8 cellular contexts compared by ENCODE assay signal in genomic region chr4:180059216-180059881, GRCh38.
DNase-seq lines count a peak whose midpoint lies in the region; ATAC-seq, FAIRE-seq and TF ChIP-seq lines count a peak whose summit lies in the region.

No MANE protein-coding gene starts in this region.

- H3K27me3 Mint-ChIP-seq in chondrocyte (ENCODE audit: low read depth) = peaks cover 47% of the 10 kb centered on the region
- H3K27me3 Mint-ChIP-seq in mesothelial cell of epicardium (ENCODE audit: low read depth) = peaks cover 45% of the 10 kb centered on the region
- peaks cover 24% of the 10 kb centered on the region for H3K27me3 Mint-ChIP-seq in activated T-helper 17 cell treated with anti-CD3 and anti-CD28 coated beads, Interleukin-2, amount 50 U/mL, for 72 hours

- TF ChIP-seq CTCF in AG04449 (IDR thresholded peaks at IDR 0.05; ENCODE audit: insufficient read depth, low read length, missing control alignments) (no peak), NB4 (IDR thresholded peaks at IDR 0.05; ENCODE audit: low read depth, low read length) (no peak), chondrocyte (IDR thresholded peaks at IDR 0.05) (no peak), mesothelial cell of epicardium (IDR thresholded peaks at IDR 0.05; ENCODE audit: unreplicated experiment) (no peak)

- H3K4me3 Mint-ChIP-seq in chondrocyte (ENCODE audit: unreplicated experiment) = peak overlapping the region; percentile 80
- H3K4me3 Mint-ChIP-seq in mesothelial cell of epicardium = peak overlapping the region; percentile 96
- H3K4me3 Mint-ChIP-seq in activated T-helper 17 cell treated with anti-CD3 and anti-CD28 coated beads, Interleukin-2, amount 50 U/mL, for 72 hours = no peak overlapping the region

- FAIRE-seq in urothelium cell line (lab: Jason Lieb, UNC) = no peak

- DNase-seq in AG04449 (ENCODE audit: low read depth, low spot score) (no peak), NB4 (ENCODE audit: low read depth) (peak; percentile 43), chondrocyte (ENCODE audit: low spot score) (no peak), mesothelial cell of epicardium (ENCODE audit: low spot score in 2 of 2, unreplicated experiment in 2 of 2) (peak; percentile 22 to 42), urothelium cell line (ENCODE audit: low spot score) (peak; percentile 21)

- CTCF ChIA-PET in AG04449 (lab: Yijun Ruan, JAX) = no interaction called here

- POLR2A ChIA-PET in AG04449 (lab: Yijun Ruan, JAX) = no interaction called here

- no peak for TF ChIP-seq POLR2A in NB4 (IDR thresholded peaks at IDR 0.05; ENCODE audit: extremely low read depth, insufficient read length)

- ATAC-seq in GM18907 (IDR thresholded peaks at IDR 0.05; ENCODE audit: unreplicated experiment) (peak; percentile 25), HG02885 (IDR thresholded peaks at IDR 0.05; ENCODE audit: poor library complexity, unreplicated experiment) (no peak)
- ATAC-seq in activated T-helper 17 cell treated with anti-CD3 and anti-CD28 coated beads, Interleukin-2, amount 50 U/mL, for 72 hours (replicated peaks) = no peak

- H3K36me3 Mint-ChIP-seq in chondrocyte (ENCODE audit: low read depth) (no peaks in the 10 kb centered on the region), mesothelial cell of epicardium (no peaks in the 10 kb centered on the region)
- no peaks in the 10 kb centered on the region for H3K36me3 Mint-ChIP-seq in activated T-helper 17 cell treated with anti-CD3 and anti-CD28 coated beads, Interleukin-2, amount 50 U/mL, for 72 hours (ENCODE audit: low read depth)

- H3K9me3 Mint-ChIP-seq in chondrocyte (ENCODE audit: low read depth) = no peaks in the 10 kb centered on the region
- H3K9me3 Mint-ChIP-seq in mesothelial cell of epicardium = no peaks in the 10 kb centered on the region
- H3K9me3 Mint-ChIP-seq in activated T-helper 17 cell treated with anti-CD3 and anti-CD28 coated beads, Interleukin-2, amount 50 U/mL, for 72 hours = no peaks in the 10 kb centered on the region

- no peak overlapping the region for H3K27ac Mint-ChIP-seq in chondrocyte (ENCODE audit: unreplicated experiment)
- peak overlapping the region; percentile 91 for H3K27ac Mint-ChIP-seq in mesothelial cell of epicardium
- H3K27ac Mint-ChIP-seq in activated T-helper 17 cell treated with anti-CD3 and anti-CD28 coated beads, Interleukin-2, amount 50 U/mL, for 72 hours = no peak overlapping the region

- peaks cover 18% of the 10 kb centered on the region for H3K4me1 Mint-ChIP-seq in chondrocyte (ENCODE audit: low read depth)
- peaks cover 39% of the 10 kb centered on the region for H3K4me1 Mint-ChIP-seq in mesothelial cell of epicardium
- no peaks in the 10 kb centered on the region for H3K4me1 Mint-ChIP-seq in activated T-helper 17 cell treated with anti-CD3 and anti-CD28 coated beads, Interleukin-2, amount 50 U/mL, for 72 hours

- peak overlapping the region; percentile 46; the same call in 1 of the 2 replicates for H3K4me3 ChIP-seq in AG04449 (ENCODE audit: low read depth, low read length)
- H3K4me3 ChIP-seq in NB4 (ENCODE audit: low read depth, low read length) = peak overlapping the region; percentile 68

Comparison
In these comparisons a context has a peak if more than half of its experiments do, and no peak if none do; other contexts are left out.
1. DNase-seq: peak in NB4 (single experiment), mesothelial cell of epicardium (2 of 2) and urothelium cell line (single experiment); none in AG04449 (single experiment) and chondrocyte (single experiment).